In genomic region chr4:173169178-173169427, GRCh38 we compare ENCODE assay signal across 1 cellular context.
TF ChIP-seq lines count a peak whose summit lies in the region.

No MANE protein-coding gene starts in this region.

TF ChIP-seq in SK-N-SH, 30 proteins besides CTCF, POLR2A, EP300 and RAD21 (continued from another document):
- TF ChIP-seq USF1 (IDR thresholded peaks at IDR 0.05; ENCODE audit: borderline replicate concordance, low read depth) (no peak), SMC3 (IDR thresholded peaks at IDR 0.05; ENCODE audit: low read depth, low read length) (no peak), IRF3 (IDR thresholded peaks at IDR 0.05; ENCODE audit: low read depth, low read length) (no peak), FOXJ3 (CRISPR knock-in tag; IDR thresholded peaks at IDR 0.05) (no peak), RCOR1 (IDR thresholded peaks at IDR 0.05; ENCODE audit: low read length) (no peak), ZBTB33 (IDR thresholded peaks at IDR 0.05; ENCODE audit: borderline replicate concordance, low read depth) (no peak), GABPA (IDR thresholded peaks at IDR 0.05; ENCODE audit: low read depth) (no peak), TCF12 (IDR thresholded peaks at IDR 0.05) (no peak), YY1 (IDR thresholded peaks at IDR 0.05; ENCODE audit: low read depth) (no peak), MAX (IDR thresholded peaks at IDR 0.05; ENCODE audit: low read depth) (no peak), RFX5 (IDR thresholded peaks at IDR 0.05; ENCODE audit: low read length) (no peak), TEAD4 (IDR thresholded peaks at IDR 0.05; ENCODE audit: borderline replicate concordance, insufficient read depth) (no peak), JUND (IDR thresholded peaks at IDR 0.05) (no peak), RXRA (IDR thresholded peaks at IDR 0.05; ENCODE audit: borderline replicate concordance, low read depth) (no peak), NRF1 (IDR thresholded peaks at IDR 0.05; ENCODE audit: low read depth, low read length) (no peak)
